8 cellular contexts compared by ENCODE assay signal in the genomic region with DNA sequence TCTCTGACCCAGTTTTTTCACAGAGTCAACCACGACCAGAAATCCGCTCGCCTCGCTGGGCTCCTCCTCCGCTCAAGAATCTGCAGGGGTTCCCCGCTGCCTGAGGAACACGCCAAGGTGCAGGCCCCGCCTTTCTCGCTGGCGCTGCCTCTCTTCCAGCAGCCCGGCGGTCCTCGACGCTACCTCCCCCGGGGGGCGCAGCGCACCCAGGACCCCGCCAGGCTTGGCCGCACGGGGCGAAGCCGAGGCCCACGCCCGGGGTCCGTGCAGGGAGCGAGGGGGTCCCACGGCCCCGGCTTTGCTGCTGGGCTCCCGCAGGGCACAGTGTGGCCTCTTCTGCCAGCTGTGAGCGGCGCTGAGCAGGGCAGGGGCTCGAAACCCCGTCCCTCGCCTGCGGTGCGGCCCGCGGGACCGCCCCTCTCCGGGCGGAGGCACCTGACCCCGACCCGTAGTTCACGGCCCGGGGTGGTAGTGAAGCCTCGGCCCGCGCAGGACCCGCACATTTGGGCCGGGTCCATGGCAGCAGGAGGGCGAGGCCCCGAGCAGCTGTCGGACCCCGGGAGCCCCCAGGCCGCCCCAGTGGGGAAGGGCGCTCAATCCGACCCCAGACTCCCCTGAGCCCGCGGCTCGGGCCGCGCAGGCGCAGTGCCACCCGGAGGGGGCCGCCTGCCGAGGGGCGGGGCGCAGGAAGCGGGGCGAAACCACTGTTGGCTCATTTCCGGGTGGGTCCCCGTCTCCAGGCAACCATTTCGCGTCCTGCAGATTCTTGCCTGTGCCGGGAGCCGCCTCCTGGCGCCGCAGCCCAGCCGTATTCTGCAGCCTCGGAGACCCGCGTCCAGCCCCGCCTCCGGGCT. TPM values are rescaled to one million over a fixed set of nuclear protein-coding genes. Genes with fewer than 3 reads are reported as not detected.
DNase-seq lines count a peak whose midpoint lies in the region; ATAC-seq and TF ChIP-seq lines count a peak whose summit lies in the region.

No MANE protein-coding gene starts in this region.

- H3K4me1 Mint-ChIP-seq in chondrocyte (ENCODE audit: low read depth), result peaks cover 9% of the 10 kb centered on the region

- H3K36me3 Mint-ChIP-seq in chondrocyte (ENCODE audit: low read depth), result no peaks in the 10 kb centered on the region

- peak overlapping the region; percentile 85 for H3K4me3 Mint-ChIP-seq in chondrocyte (ENCODE audit: unreplicated experiment)

- peak; percentile 71 for TF ChIP-seq POLR2A in GM19099 (IDR thresholded peaks at IDR 0.05; ENCODE audit: extremely low read depth, insufficient read length, low read depth)

- peak; percentile 23 for TF ChIP-seq CTCF in chondrocyte (IDR thresholded peaks at IDR 0.05)

- no peak overlapping the region for H3K27ac Mint-ChIP-seq in chondrocyte (ENCODE audit: unreplicated experiment)

- peaks cover 12% of the 10 kb centered on the region for H3K9me3 Mint-ChIP-seq in chondrocyte (ENCODE audit: low read depth)

- H3K27me3 Mint-ChIP-seq in chondrocyte (ENCODE audit: low read depth), result no peaks in the 10 kb centered on the region

- H3K27me3 ChIP-seq in layer of hippocampus (ENCODE audit: control insufficient read depth, insufficient read depth, low read length), result no peaks in the 10 kb centered on the region

- peak overlapping the region; percentile 82 for H3K27ac ChIP-seq in layer of hippocampus (ENCODE audit: low read depth, low read length)

- ATAC-seq in HG03378 (IDR thresholded peaks at IDR 0.05; ENCODE audit: unreplicated experiment), result peak; percentile 65

- DNase-seq in AML-193 (lab: John Stamatoyannopoulos, UW) (peak; percentile 72 to 80), NCI-H460 (ENCODE audit: extremely low read depth, low read depth) (peak; percentile 80), chondrocyte (ENCODE audit: low spot score) (no peak)
- DNase-seq in activated CD4-positive, alpha-beta T cell treated with anti-CD3 and anti-CD28 coated beads for 24 hours (ENCODE audit: low read depth in 2 of 2), result peak; percentile 89 to 92
- DNase-seq in stimulated activated CD4-positive, alpha-beta T cell treated with anti-CD3 and anti-CD28 coated beads, Interleukin-1b, Interleukin-23, amount 100 ng/mL, for 1 hour (ENCODE audit: low read depth in 2 of 2), result peak; percentile 87 to 89

RNA-seq across cellular contexts. Expression of gene MMEL1, which starts 10.0 kb away (rescaled TPM):
- total RNA-seq in NCI-H460 (2014; rRNA removed; shearing (Covaris generic)), result 0.25 TPM in 1 of 2 replicates, not detected in the other
- not detected in 2 replicates for polyA plus RNA-seq in NCI-H460 (2014; cell fraction: nucleus; rRNA removed)
- total RNA-seq in chondrocyte, result 0.62 to 0.92 TPM in 2 of 3 replicates, not detected in the other

RNA-seq across cellular contexts. Expression of gene PRXL2B, which starts 56.2 kb away (rescaled TPM):
- total RNA-seq in NCI-H460 (2014; rRNA removed; shearing (Covaris generic)), result 4.7 and 7.2 TPM in 2 replicates
- 25.9 and 71.9 TPM in 2 replicates for polyA plus RNA-seq in NCI-H460 (2014; cell fraction: nucleus; rRNA removed)
- total RNA-seq in chondrocyte, result 20.4 to 25.6 TPM (median 22.4 TPM) in 3 replicates
